Comparison of ENCODE assay signal across 2 cellular contexts in genomic region chr6:40022867-40023266, GRCh38.
TF ChIP-seq lines count a peak whose summit lies in the region.

No MANE protein-coding gene starts in this region.

TF ChIP-seq in GM12878, 131 proteins besides CTCF, POLR2A, EP300 and RAD21 (continued from another document):
- TF ChIP-seq BCLAF1 (IDR thresholded peaks at IDR 0.05) (no peak), CEBPB (IDR thresholded peaks at IDR 0.05; ENCODE audit: borderline replicate concordance in 1 of 2, low read depth in 2 of 2, low read length in 2 of 2) (no peak), GABPA (IDR thresholded peaks at IDR 0.05; ENCODE audit: low read depth) (no peak), EGR1 (IDR thresholded peaks at IDR 0.05; ENCODE audit: borderline replicate concordance in 1 of 2, low read depth in 2 of 2, low read length in 2 of 2) (no peak)

TF ChIP-seq in HepG2, 621 proteins besides CTCF, POLR2A, EP300 and RAD21 (continued from another document):
- TF ChIP-seq PRDM4 (CRISPR knock-in tag; IDR thresholded peaks at IDR 0.05; ENCODE audit: borderline replicate concordance), result no peak
- TF ChIP-seq ZFP62 (CRISPR knock-in tag; IDR thresholded peaks at IDR 0.05), result no peak
- no peak for TF ChIP-seq CREBL2 (CRISPR knock-in tag; IDR thresholded peaks at IDR 0.05; ENCODE audit: borderline replicate concordance)
- no peak for TF ChIP-seq ARID3A (IDR thresholded peaks at IDR 0.05; ENCODE audit: low read depth, low read length)
- TF ChIP-seq GMEB1 (CRISPR knock-in tag; IDR thresholded peaks at IDR 0.05; ENCODE audit: borderline replicate concordance), result no peak
- no peak for TF ChIP-seq SMAD9 (CRISPR knock-in tag; IDR thresholded peaks at IDR 0.05)
